In genomic region chr1:8666394-8667167, GRCh38 we compare ENCODE assay signal across 1 cellular context.
TF ChIP-seq lines count a peak whose summit lies in the region.

No MANE protein-coding gene starts in this region.

TF ChIP-seq in GM12878, 131 proteins besides CTCF, POLR2A, EP300 and RAD21 (continued from another document):
- TF ChIP-seq MEF2A (IDR thresholded peaks at IDR 0.05; ENCODE audit: insufficient read depth, low read depth, low read length), result peak; percentile 63; the same call in 1 of the 2 replicates
- TF ChIP-seq WRNIP1 (IDR thresholded peaks at IDR 0.05; ENCODE audit: borderline replicate concordance, low read depth, low read length), result no peak
- peak; percentile 59; the same call in 1 of the 2 replicates for TF ChIP-seq NFIC (IDR thresholded peaks at IDR 0.05; ENCODE audit: low read depth, low read length)
- peak; percentile 12; the same call in 1 of the 2 replicates for TF ChIP-seq RAD51 (IDR thresholded peaks at IDR 0.05)
